In the genomic region with DNA sequence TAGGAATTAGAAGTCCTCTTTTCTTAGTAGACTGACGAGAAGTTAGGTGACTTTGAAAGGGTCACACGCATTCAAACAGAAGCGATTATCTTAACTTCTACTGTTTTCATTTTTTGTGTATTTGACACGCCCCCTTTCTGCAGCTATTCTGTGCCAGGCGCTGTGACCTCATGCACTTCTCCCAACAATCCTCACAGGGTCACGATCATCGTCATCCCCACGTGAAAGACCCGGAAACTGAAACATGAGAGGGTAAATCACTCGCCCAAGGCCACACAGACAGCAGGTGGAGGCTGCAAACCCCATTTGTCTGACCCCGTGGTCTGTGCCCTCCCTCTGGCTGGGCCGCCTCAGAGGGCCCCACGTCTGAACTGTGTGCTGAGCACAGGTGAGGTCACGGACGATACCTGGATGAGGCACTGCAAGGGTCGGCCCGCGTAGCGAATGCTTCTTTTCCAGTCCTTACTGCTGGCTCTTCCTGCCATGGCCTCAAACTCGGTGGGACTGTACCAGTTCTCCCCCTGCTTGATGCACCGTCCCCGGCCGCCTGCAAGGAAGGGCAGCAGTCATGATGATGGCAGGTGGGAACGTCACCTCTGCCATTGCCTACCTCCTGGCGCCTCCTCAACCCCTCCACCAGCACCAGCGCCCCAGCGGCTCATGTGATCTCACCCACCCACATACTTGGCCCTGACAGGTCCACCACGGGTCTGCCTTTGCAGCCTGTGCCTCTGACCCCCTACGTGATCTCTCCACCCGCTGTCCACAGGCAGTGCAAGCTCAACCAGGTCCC, we compare ENCODE assay signal across 24 cellular contexts. TPM values are rescaled to one million over a fixed set of nuclear protein-coding genes. Genes with fewer than 3 reads are reported as not detected.
DNase-seq lines count a peak whose midpoint lies in the region; ATAC-seq and TF ChIP-seq lines count a peak whose summit lies in the region.
"Had no signal": no experiment of that assay in that cellular context is flagged by ENCODE, and none has a peak within 500 bp of the region (broad histone marks: within the 10 kb centered on the region; RNA-seq: fewer than 3 reads in every experiment).

No MANE protein-coding gene starts in this region.

- peaks cover 18% of the 10 kb centered on the region for H3K4me1 Mint-ChIP-seq in activated CD4-positive, alpha-beta T cell treated with anti-CD3 and anti-CD28 coated beads, Interleukin-2, amount 10 ng/mL, durations not matched to agents 24 days and 14 days
- H3K4me1 Mint-ChIP-seq in activated CD4-positive, alpha-beta T cell treated with anti-CD3 and anti-CD28 coated beads, Interleukin-2, amount 10 ng/mL, durations not matched to agents 7 days and 5 days = peaks cover 17% of the 10 kb centered on the region
- peaks cover 6% of the 10 kb centered on the region for H3K4me1 Mint-ChIP-seq in activated T-helper 17 cell treated with anti-CD3 and anti-CD28 coated beads, Interleukin-2, amount 50 U/mL, for 72 hours

- WGBS in stomach, 5 donors = 54 to 75% (median 72%) methylated on average over 30 of the region's 30 CpGs

- H3K27ac Mint-ChIP-seq in activated CD4-positive, alpha-beta T cell treated with anti-CD3 and anti-CD28 coated beads, Interleukin-2, amount 10 ng/mL, durations not matched to agents 24 days and 14 days = peak overlapping the region; percentile 20
- no peak overlapping the region for H3K27ac Mint-ChIP-seq in activated CD4-positive, alpha-beta T cell treated with anti-CD3 and anti-CD28 coated beads, Interleukin-2, amount 10 ng/mL, durations not matched to agents 7 days and 5 days
- H3K27ac Mint-ChIP-seq in activated T-helper 17 cell treated with anti-CD3 and anti-CD28 coated beads, Interleukin-2, amount 50 U/mL, for 72 hours = peak overlapping the region; percentile 48

- TF ChIP-seq EP300 in stomach (IDR thresholded peaks at IDR 0.05) = no peak

- no peak for TF ChIP-seq POLR2A in stomach (IDR thresholded peaks at IDR 0.05)

- POLR2A ChIA-PET in activated CD4-positive, alpha-beta T cell treated with anti-CD3 and anti-CD28 coated beads, Interleukin-2, amount 10 ng/mL, durations not matched to agents 7 days and 5 days (lab: Charles Lee) = no interaction called here

- no peaks in the 10 kb centered on the region for H3K9me3 Mint-ChIP-seq in activated CD4-positive, alpha-beta T cell treated with anti-CD3 and anti-CD28 coated beads, Interleukin-2, amount 10 ng/mL, durations not matched to agents 24 days and 14 days
- H3K9me3 Mint-ChIP-seq in activated CD4-positive, alpha-beta T cell treated with anti-CD3 and anti-CD28 coated beads, Interleukin-2, amount 10 ng/mL, durations not matched to agents 7 days and 5 days = no peaks in the 10 kb centered on the region
- no peaks in the 10 kb centered on the region for H3K9me3 Mint-ChIP-seq in activated T-helper 17 cell treated with anti-CD3 and anti-CD28 coated beads, Interleukin-2, amount 50 U/mL, for 72 hours

- no peaks in the 10 kb centered on the region for H3K27me3 Mint-ChIP-seq in activated CD4-positive, alpha-beta T cell treated with anti-CD3 and anti-CD28 coated beads, Interleukin-2, amount 10 ng/mL, durations not matched to agents 24 days and 14 days
- no peaks in the 10 kb centered on the region for H3K27me3 Mint-ChIP-seq in activated CD4-positive, alpha-beta T cell treated with anti-CD3 and anti-CD28 coated beads, Interleukin-2, amount 10 ng/mL, durations not matched to agents 7 days and 5 days
- H3K27me3 Mint-ChIP-seq in activated T-helper 17 cell treated with anti-CD3 and anti-CD28 coated beads, Interleukin-2, amount 50 U/mL, for 72 hours = no peaks in the 10 kb centered on the region

- CTCF ChIA-PET in activated CD4-positive, alpha-beta T cell treated with anti-CD3 and anti-CD28 coated beads, Interleukin-2, amount 10 ng/mL, durations not matched to agents 7 days and 5 days (lab: Charles Lee) = interaction anchor here (0.6 kb wide), 1 partner anchor 10 kb away, joined by 3 read pairs; no protein-coding TSS in a partner anchor

- no peak overlapping the region for H3K4me3 Mint-ChIP-seq in activated CD4-positive, alpha-beta T cell treated with anti-CD3 and anti-CD28 coated beads, Interleukin-2, amount 10 ng/mL, durations not matched to agents 24 days and 14 days
- H3K4me3 Mint-ChIP-seq in activated CD4-positive, alpha-beta T cell treated with anti-CD3 and anti-CD28 coated beads, Interleukin-2, amount 10 ng/mL, durations not matched to agents 7 days and 5 days = no peak overlapping the region
- no peak overlapping the region for H3K4me3 Mint-ChIP-seq in activated T-helper 17 cell treated with anti-CD3 and anti-CD28 coated beads, Interleukin-2, amount 50 U/mL, for 72 hours

- H3K9me3 ChIP-seq in stomach = no peaks in the 10 kb centered on the region

- H3K27me3 ChIP-seq in stomach = no peaks in the 10 kb centered on the region

- TF ChIP-seq CTCF in stomach (IDR thresholded peaks at IDR 0.05) = no peak

- ATAC-seq in activated T-helper 17 cell treated with anti-CD3 and anti-CD28 coated beads, Interleukin-2, amount 50 U/mL, for 72 hours (replicated peaks) = no peak
- peak; percentile 15 for ATAC-seq in left lobe of liver
- ATAC-seq: GM12878, HCT116 had no signal

- DNase-seq in activated CD4-positive, alpha-beta T cell treated with anti-CD3 and anti-CD28 coated beads, Interleukin-2, amount 10 ng/mL, durations not matched to agents 24 days and 14 days = no peak
- DNase-seq in activated CD4-positive, alpha-beta T cell treated with anti-CD3 and anti-CD28 coated beads, Interleukin-2, amount 10 ng/mL, durations not matched to agents 7 days and 5 days = no peak
- no peak for DNase-seq in left lobe of liver (ENCODE audit: low spot score)
- peak; percentile 70 for DNase-seq in stomach
- DNase-seq in superior temporal gyrus (ENCODE audit: extremely low spot score) = no peak
- DNase-seq in cardiac septum (ENCODE audit: low spot score) = no peak
- DNase-seq in stimulated activated CD4-positive, alpha-beta T cell treated with anti-CD3 and anti-CD28 coated beads, Interleukin-4, amount 100 ng/mL, for 1 hour = no peak
- DNase-seq: AML-193, COR-L47, DMS153, GF-D8, GM23248, MV-4-11, NCI-H1417, NCI-H187 treated with DMSO at 0.1 percent for 48 hours, NCI-H226, NCI-H526, PC-9 had no signal

- H3K36me3 ChIP-seq in stomach = peaks cover 48 to 94% (median 85%) of the 10 kb centered on the region in 4 donors

- no peak overlapping the region for H3K4me3 ChIP-seq in stomach
- H3K4me3 ChIP-seq: GM12878, GM23248, PC-9 had no signal

- peaks cover 60% of the 10 kb centered on the region for H3K36me3 Mint-ChIP-seq in activated CD4-positive, alpha-beta T cell treated with anti-CD3 and anti-CD28 coated beads, Interleukin-2, amount 10 ng/mL, durations not matched to agents 24 days and 14 days (ENCODE audit: low read depth)
- peaks cover 53% of the 10 kb centered on the region for H3K36me3 Mint-ChIP-seq in activated CD4-positive, alpha-beta T cell treated with anti-CD3 and anti-CD28 coated beads, Interleukin-2, amount 10 ng/mL, durations not matched to agents 7 days and 5 days (ENCODE audit: low read depth)
- H3K36me3 Mint-ChIP-seq in activated T-helper 17 cell treated with anti-CD3 and anti-CD28 coated beads, Interleukin-2, amount 50 U/mL, for 72 hours (ENCODE audit: low read depth) = peaks cover 90% of the 10 kb centered on the region

- peaks cover 9 to 23% (median 15%) of the 10 kb centered on the region in 4 donors for H3K4me1 ChIP-seq in stomach

- intact Hi-C loops in activated CD4-positive, alpha-beta T cell treated with anti-CD3 and anti-CD28 coated beads, Interleukin-2, amount 10 ng/mL, durations not matched to agents 24 days and 14 days (cut with micrococcal nuclease) = no loop called here
- intact Hi-C loops in stomach (cut with DNase I; ENCODE audit: low total_unique reads) (no loop called here), cardiac septum (cut with DNase I) (no loop called here)

- H3K27ac ChIP-seq in stomach = peak overlapping the region; percentile 58 to 76 (median 68)
- H3K27ac ChIP-seq: 22Rv1, C4-2B, GM23248, KMS-11, PC-9 had no signal

RNA-seq across cellular contexts. Expression of gene DEAF1, which starts 8.4 kb away (rescaled TPM):
- total RNA-seq in activated CD4-positive, alpha-beta T cell treated with anti-CD3 and anti-CD28 coated beads, Interleukin-2, amount 10 ng/mL, durations not matched to agents 24 days and 14 days = 66.3 and 73.9 TPM in 2 replicates
- total RNA-seq in activated CD4-positive, alpha-beta T cell treated with anti-CD3 and anti-CD28 coated beads, Interleukin-2, amount 10 ng/mL, durations not matched to agents 7 days and 5 days = 10 to 100 TPM; 44.0 to 48.8 TPM
- total RNA-seq in activated T-helper 17 cell treated with anti-CD3 and anti-CD28 coated beads, Interleukin-2, amount 50 U/mL, for 72 hours = 10 to 100 TPM; 43.2 to 56.0 TPM
- total RNA-seq in left lobe of liver = 14.8 TPM
- total RNA-seq in stomach = 100 to 1,000 TPM in 1 of 5 donors, 10 to 100 TPM in 4; 12.3 to 111 (median 29.4) TPM
- 10 to 100 TPM; 41.4 to 51.8 (median 45.1) TPM for polyA plus RNA-seq in stomach
- 21.3 TPM for total RNA-seq in cardiac septum

RNA-seq across cellular contexts. Expression of gene TMEM80, which starts 9.0 kb away (rescaled TPM):
- total RNA-seq in activated CD4-positive, alpha-beta T cell treated with anti-CD3 and anti-CD28 coated beads, Interleukin-2, amount 10 ng/mL, durations not matched to agents 24 days and 14 days = 12.3 and 12.5 TPM in 2 replicates
- total RNA-seq in activated CD4-positive, alpha-beta T cell treated with anti-CD3 and anti-CD28 coated beads, Interleukin-2, amount 10 ng/mL, durations not matched to agents 7 days and 5 days = 10 to 100 TPM; 39.1 to 44.7 TPM
- 10 to 100 TPM; 11.7 to 14.6 TPM for total RNA-seq in activated T-helper 17 cell treated with anti-CD3 and anti-CD28 coated beads, Interleukin-2, amount 50 U/mL, for 72 hours
- total RNA-seq in left lobe of liver (16.8 TPM), stomach (10 to 100 TPM in 4 of 5 donors, 1 to 10 TPM in 1; 4.9 to 46.5 (median 21.5) TPM), cardiac septum (15.5 TPM)
- polyA plus RNA-seq in stomach = 10 to 100 TPM in 2 of 3 donors, 1 to 10 TPM in 1; 9.0 to 30.8 (median 18.1) TPM

RNA-seq across cellular contexts. Expression of gene EPS8L2, which starts 19.4 kb away (rescaled TPM):
- 15.3 and 19.8 TPM in 2 replicates for total RNA-seq in activated CD4-positive, alpha-beta T cell treated with anti-CD3 and anti-CD28 coated beads, Interleukin-2, amount 10 ng/mL, durations not matched to agents 24 days and 14 days
- 10 to 100 TPM in 1 of 2 experiments, 1 to 10 TPM in 1; 7.8 to 11.9 TPM for total RNA-seq in activated CD4-positive, alpha-beta T cell treated with anti-CD3 and anti-CD28 coated beads, Interleukin-2, amount 10 ng/mL, durations not matched to agents 7 days and 5 days
- total RNA-seq in activated T-helper 17 cell treated with anti-CD3 and anti-CD28 coated beads, Interleukin-2, amount 50 U/mL, for 72 hours = 10 to 100 TPM; 23.6 to 34.6 TPM
- total RNA-seq in left lobe of liver (190 TPM), stomach (100 to 1,000 TPM in 4 of 5 donors, 10 to 100 TPM in 1; 45.0 to 617 (median 306) TPM), cardiac septum (2.3 TPM)
- polyA plus RNA-seq in stomach = 100 to 1,000 TPM in 1 of 3 donors, 10 to 100 TPM in 2; 91.5 to 190 (median 96.2) TPM

RNA-seq across cellular contexts. Expression of gene DRD4, which starts 49.6 kb away (rescaled TPM):
- total RNA-seq in activated CD4-positive, alpha-beta T cell treated with anti-CD3 and anti-CD28 coated beads, Interleukin-2, amount 10 ng/mL, durations not matched to agents 24 days and 14 days = 0.14 and 0.28 TPM in 2 replicates
- total RNA-seq in activated CD4-positive, alpha-beta T cell treated with anti-CD3 and anti-CD28 coated beads, Interleukin-2, amount 10 ng/mL, durations not matched to agents 7 days and 5 days = under 1 TPM; 0.21 to 0.30 TPM
- 1 to 10 TPM in 1 of 2 donors, under 1 TPM in 1; 0.48 to 3.8 TPM for total RNA-seq in activated T-helper 17 cell treated with anti-CD3 and anti-CD28 coated beads, Interleukin-2, amount 50 U/mL, for 72 hours
- total RNA-seq in left lobe of liver (0.68 TPM), stomach (not detected), cardiac septum (0.81 TPM)
- polyA plus RNA-seq in stomach = 1 to 10 TPM in 1 of 3 donors, under 1 TPM in 2; 0.19 to 1.7 (median 0.50) TPM
- total RNA-seq: GM12878, GM23248 had no signal
- polyA plus RNA-seq: GM12878, GM23248 had no signal

RNA-seq across cellular contexts. Expression of gene SCT, which starts 59.7 kb away (rescaled TPM):
- total RNA-seq in activated CD4-positive, alpha-beta T cell treated with anti-CD3 and anti-CD28 coated beads, Interleukin-2, amount 10 ng/mL, durations not matched to agents 24 days and 14 days = not detected in 2 replicates
- total RNA-seq in activated CD4-positive, alpha-beta T cell treated with anti-CD3 and anti-CD28 coated beads, Interleukin-2, amount 10 ng/mL, durations not matched to agents 7 days and 5 days = not detected
- not detected for total RNA-seq in activated T-helper 17 cell treated with anti-CD3 and anti-CD28 coated beads, Interleukin-2, amount 50 U/mL, for 72 hours
- 0.81 TPM for total RNA-seq in left lobe of liver
- total RNA-seq in stomach = 1 to 10 TPM in 1 of 5 donors, not detected in 4; 3.1 TPM
- polyA plus RNA-seq in stomach = under 1 TPM in 1 of 3 donors, not detected in 2; 0.95 TPM
- total RNA-seq in cardiac septum = not detected
- total RNA-seq: GM12878, GM23248, PC-9 had no signal
- polyA plus RNA-seq: GM12878, GM23248 had no signal
